In the genomic region with DNA sequence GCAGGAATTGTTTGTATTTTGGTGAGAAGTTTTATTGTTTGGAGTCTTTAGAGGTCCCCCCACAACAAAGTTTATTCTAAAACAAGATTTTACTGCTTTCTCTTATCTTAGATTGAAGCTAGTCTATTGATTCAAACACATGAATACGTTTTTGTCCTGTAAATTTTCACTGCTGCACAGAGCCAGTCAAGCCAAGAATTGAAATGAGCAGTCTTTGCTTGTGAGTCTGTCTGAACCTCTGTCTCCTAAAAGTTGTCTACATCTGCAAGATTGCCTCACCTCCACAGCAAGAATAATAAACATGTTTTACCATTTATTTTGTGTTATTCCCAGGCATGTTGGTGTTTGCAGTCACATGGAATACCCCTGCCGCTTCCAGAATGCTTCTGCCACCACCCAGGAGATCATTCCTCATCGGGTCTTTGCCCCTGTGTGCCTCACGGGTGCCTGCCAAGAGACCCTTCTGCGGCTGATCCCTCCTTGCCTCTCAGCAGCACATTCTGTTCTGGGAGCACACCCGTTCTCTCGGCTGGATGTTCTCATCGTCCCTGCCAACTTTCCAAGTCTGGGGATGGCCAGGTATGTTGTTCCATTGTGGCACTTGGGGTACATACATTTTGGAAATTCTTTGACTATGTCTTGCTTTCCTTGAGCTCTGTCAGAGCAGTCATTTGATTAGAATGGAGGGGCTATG, we compare ENCODE assay signal across 14 cellular contexts.
DNase-seq lines count a peak whose midpoint lies in the region; ATAC-seq, FAIRE-seq and TF ChIP-seq lines count a peak whose summit lies in the region.
"Had no signal": no experiment of that assay in that cellular context is flagged by ENCODE, and none has a peak within 500 bp of the region (broad histone marks: within the 10 kb centered on the region; RNA-seq: fewer than 3 reads in every experiment).

No MANE protein-coding gene starts in this region.

- RAD21 ChIA-PET in HCT116 (lab: Charles Lee; ENCODE audit: low non-redundant PET in 1 of 2, low total read pairs in 2 of 2, uncharacterized antibody in 2 of 2, unreplicated experiment in 2 of 2): no interaction called here

- no peak for TF ChIP-seq POLR2A in HCT116 (IDR thresholded peaks at IDR 0.05; ENCODE audit: borderline replicate concordance, extremely low read depth, insufficient read depth, insufficient read length)
- TF ChIP-seq POLR2A in stomach (IDR thresholded peaks at IDR 0.05): no peak

- no peak for DNase-seq in HCT116 (ENCODE audit: low read depth, low spot score)
- peak; percentile 63 for DNase-seq in astrocyte (ENCODE audit: low read depth)
- DNase-seq in keratinocyte (ENCODE audit: low read depth, low spot score): no peak
- DNase-seq in stomach: no peak
- no peak for DNase-seq in stimulated activated naive CD4-positive, alpha-beta T cell treated with Interleukin-2 at 50 U/mL for 16 hours (lab: John Stamatoyannopoulos, UW)
- no peak for DNase-seq in stimulated activated CD4-positive, alpha-beta T cell treated with anti-CD3 and anti-CD28 coated beads, Interleukin-4, amount 100 ng/mL, for 1 hour
- no peak for DNase-seq in COLO668 (lab: John Stamatoyannopoulos, UW; ENCODE audit: unreplicated experiment)
- DNase-seq: mucosa of descending colon; stimulated activated CD4-positive, alpha-beta T cell treated with anti-CD3 and anti-CD28 coated beads, Interleukin-15, amount 100 ng/mL, for 24 hours had no signal

- H3K9me2 ChIP-seq in HCT116 (ENCODE audit: insufficient read depth): no peaks in the 10 kb centered on the region

- peak overlapping the region; percentile 66 for H3K4me3 Mint-ChIP-seq in astrocyte (ENCODE audit: unreplicated experiment)
- H3K4me3 Mint-ChIP-seq: activated T-helper 1 cell treated with anti-CD3 and anti-CD28 coated beads, Interleukin-12 subunit alpha, Interleukin-12 subunit beta, Interleukin-2, Interleukin-4 antibody, amounts not matched to agents 30 ng/mL and 10 ng/mL and 1 ng/mL, durations not matched to agents 14 hours and 24 hours and 36 hours; central memory CD8-positive, alpha-beta T cell had no signal

- BruUV-seq in HCT116 (replicated peaks; lab: Mats Ljungman, UMichigan): no TSS peak

- no peak for FAIRE-seq in astrocyte (lab: Jason Lieb, UNC)
- no peak for FAIRE-seq in keratinocyte (lab: Jason Lieb, UNC)
- FAIRE-seq: G401.6 had no signal

- H3K9ac ChIP-seq in HCT116 (ENCODE audit: low read length) (no peak overlapping the region), astrocyte (ENCODE audit: low read length) (peak overlapping the region; percentile 65), keratinocyte (ENCODE audit: control insufficient read depth, extremely low read depth, insufficient read depth, low read length) (peak overlapping the region; percentile 39)
- H3K9ac ChIP-seq: BLaER1 had no signal

- no peaks in the 10 kb centered on the region for H4K20me1 ChIP-seq in HCT116 (ENCODE audit: insufficient read depth)
- no peaks in the 10 kb centered on the region for H4K20me1 ChIP-seq in astrocyte (ENCODE audit: insufficient read depth, low read length)
- no peaks in the 10 kb centered on the region for H4K20me1 ChIP-seq in keratinocyte (ENCODE audit: control insufficient read depth, extremely low read depth, insufficient read depth, low read length)
- H4K20me1 ChIP-seq: BLaER1 had no signal

- intact Hi-C loops in HCT116 (cut with micrococcal nuclease): no loop called here
- intact Hi-C loops in stomach (cut with DNase I; ENCODE audit: low total_unique reads): no loop called here

- no peak for ATAC-seq in HCT116
- no peak for ATAC-seq in GM19035 (IDR thresholded peaks at IDR 0.05; ENCODE audit: unreplicated experiment)

- H3K9me3 ChIP-seq in HCT116 (ENCODE audit: control insufficient read depth in 1 of 2, insufficient read depth in 1 of 2, low read depth in 1 of 2, low read length in 2 of 2): no peaks in the 10 kb centered on the region
- no peaks in the 10 kb centered on the region for H3K9me3 ChIP-seq in astrocyte (ENCODE audit: insufficient read depth, low read depth, low read length)
- no peaks in the 10 kb centered on the region for H3K9me3 ChIP-seq in keratinocyte (ENCODE audit: control insufficient read depth, low read depth, low read length)
- no peaks in the 10 kb centered on the region for H3K9me3 ChIP-seq in stomach
- H3K9me3 ChIP-seq: BLaER1, mucosa of descending colon had no signal

- peaks cover 25 to 49% of the 10 kb centered on the region in 2 experiments for H3K4me1 ChIP-seq in HCT116 (ENCODE audit: control insufficient read depth in 1 of 2, insufficient read depth in 2 of 2, low read length in 2 of 2)
- H3K4me1 ChIP-seq in astrocyte (ENCODE audit: insufficient read depth, low read length): peaks cover 45% of the 10 kb centered on the region
- peaks cover 64% of the 10 kb centered on the region for H3K4me1 ChIP-seq in keratinocyte (ENCODE audit: control insufficient read depth, extremely low read depth, insufficient read depth, low read length)
- peaks cover 8 to 46% (median 28%) of the 10 kb centered on the region in 4 donors for H3K4me1 ChIP-seq in stomach

- no peaks in the 10 kb centered on the region for H3K9me1 ChIP-seq in keratinocyte (ENCODE audit: control insufficient read depth, extremely low read depth, insufficient read depth, low read length)

- H3K79me2 ChIP-seq in HCT116 (ENCODE audit: insufficient read depth, low read length) (no peaks in the 10 kb centered on the region), astrocyte (ENCODE audit: insufficient read depth, low read length) (peaks cover 5% of the 10 kb centered on the region), keratinocyte (ENCODE audit: control insufficient read depth, insufficient read depth, low read length) (no peaks in the 10 kb centered on the region)

- no peak for TF ChIP-seq EP300 in stomach (IDR thresholded peaks at IDR 0.05)

- H3K27me3 ChIP-seq in HCT116 (ENCODE audit: insufficient read depth, low read length) (no peaks in the 10 kb centered on the region), astrocyte (ENCODE audit: insufficient read depth, low read length) (no peaks in the 10 kb centered on the region), keratinocyte (ENCODE audit: control insufficient read depth, extremely low read depth, insufficient read depth, low read length) (no peaks in the 10 kb centered on the region), stomach (no peaks in the 10 kb centered on the region)
- H3K27me3 ChIP-seq: BLaER1 had no signal

- POLR2A ChIA-PET in HCT116 (lab: Charles Lee): no interaction called here

- H3K4me3 ChIP-seq in HCT116 (replicated peaks in 1 of 2; ENCODE audit: low read depth in 1 of 2, low read length in 2 of 2) (no peak overlapping the region), astrocyte (ENCODE audit: insufficient read depth, low read depth, low read length) (no peak overlapping the region), keratinocyte (ENCODE audit: control insufficient read depth in 2 of 3, extremely low read depth in 1 of 3, insufficient read depth in 2 of 3, low read depth in 1 of 3, low read length in 3 of 3) (peak overlapping the region in 1 of 3 experiments; percentile 52), stomach (no peak overlapping the region)
- H3K4me3 ChIP-seq: BLaER1, mucosa of descending colon had no signal

- no peak overlapping the region for H2AFZ ChIP-seq in HCT116 (ENCODE audit: low read depth, low read length, poor library complexity, severe bottlenecking)
- H2AFZ ChIP-seq in astrocyte (ENCODE audit: low read depth, low read length): no peak overlapping the region
- H2AFZ ChIP-seq in keratinocyte (ENCODE audit: control insufficient read depth, low read length): peak overlapping the region; percentile 7

- no peak for TF ChIP-seq RAD21 in HCT116 (IDR thresholded peaks at IDR 0.05; ENCODE audit: low read depth)

- H3K9me3 Mint-ChIP-seq in astrocyte (ENCODE audit: unreplicated experiment): no peaks in the 10 kb centered on the region
- H3K9me3 Mint-ChIP-seq: activated T-helper 1 cell treated with anti-CD3 and anti-CD28 coated beads, Interleukin-12 subunit alpha, Interleukin-12 subunit beta, Interleukin-2, Interleukin-4 antibody, amounts not matched to agents 30 ng/mL and 10 ng/mL and 1 ng/mL, durations not matched to agents 14 hours and 24 hours and 36 hours; central memory CD8-positive, alpha-beta T cell had no signal

- no peak for TF ChIP-seq CTCF in HCT116 (IDR thresholded peaks at IDR 0.05 in 2 of 3, conservative IDR thresholded peaks at IDR 0.05 in 1 of 3; ENCODE audit: borderline replicate concordance in 1 of 3, insufficient read depth in 1 of 3, low read depth in 2 of 3, low read length in 2 of 3)
- no peak for TF ChIP-seq CTCF in astrocyte (IDR thresholded peaks at IDR 0.05; ENCODE audit: insufficient read depth, low read depth, low read length)
- no peak for TF ChIP-seq CTCF in keratinocyte (optimal IDR thresholded peaks at IDR 0.05 in 1 of 3, IDR thresholded peaks at IDR 0.05 in 1 of 3, conservative IDR thresholded peaks at IDR 0.05 in 1 of 3; ENCODE audit: extremely low read depth in 1 of 3, insufficient read depth in 2 of 3, low read length in 3 of 3)
- no peak for TF ChIP-seq CTCF in stomach (IDR thresholded peaks at IDR 0.05)

- no peaks in the 10 kb centered on the region for H3K36me3 Mint-ChIP-seq in astrocyte (ENCODE audit: low read depth, unreplicated experiment)

- no peaks in the 10 kb centered on the region for H3K27me3 Mint-ChIP-seq in astrocyte (ENCODE audit: low read depth, unreplicated experiment)
- H3K27me3 Mint-ChIP-seq: central memory CD8-positive, alpha-beta T cell had no signal

- H3K27ac ChIP-seq in HCT116 (ENCODE audit: low read depth, low read length) (no peak overlapping the region; the same call in 1 of the 2 replicates), astrocyte (ENCODE audit: low read depth, low read length) (peak overlapping the region; percentile 80), keratinocyte (ENCODE audit: control insufficient read depth, insufficient read depth, low read length) (peak overlapping the region; percentile 85), stomach (peak overlapping the region in 4 of 5 donors; percentile 55 to 62 (median 62))
- H3K27ac ChIP-seq: BLaER1 had no signal

- dilution Hi-C loops in keratinocyte (cut with MboI; ENCODE audit: extremely low pct_ligation_motif_present, low sequenced_read_pairs): no loop called here

- H3K36me3 ChIP-seq in HCT116 (ENCODE audit: control insufficient read depth in 1 of 2, insufficient read depth in 2 of 2, low read length in 2 of 2) (peaks cover 0 to 7% of the 10 kb centered on the region in 2 experiments; a peak in 1 of 4 replicates), astrocyte (ENCODE audit: insufficient read depth, low read length) (no peaks in the 10 kb centered on the region), keratinocyte (ENCODE audit: control insufficient read depth in 2 of 2, extremely low read depth in 1 of 2, insufficient read depth in 2 of 2, low read length in 2 of 2) (peaks cover 2 to 9% of the 10 kb centered on the region in 2 experiments), stomach (peaks cover 5 to 11% (median 7%) of the 10 kb centered on the region in 4 donors)

- peak overlapping the region; percentile 33; the same call in 1 of the 2 replicates for H3K4me2 ChIP-seq in HCT116 (ENCODE audit: low read length)
- peak overlapping the region; percentile 61 for H3K4me2 ChIP-seq in astrocyte (ENCODE audit: low read length)
- H3K4me2 ChIP-seq in keratinocyte (ENCODE audit: control insufficient read depth, extremely low read depth, insufficient read depth, low read depth, low read length): peak overlapping the region; percentile 82
- H3K4me2 ChIP-seq: BLaER1 had no signal

- CTCF ChIA-PET in HCT116 (lab: Charles Lee): no interaction called here

- H3K27ac Mint-ChIP-seq in astrocyte (ENCODE audit: unreplicated experiment): peak overlapping the region; percentile 99
- H3K27ac Mint-ChIP-seq: activated T-helper 1 cell treated with anti-CD3 and anti-CD28 coated beads, Interleukin-12 subunit alpha, Interleukin-12 subunit beta, Interleukin-2, Interleukin-4 antibody, amounts not matched to agents 30 ng/mL and 10 ng/mL and 1 ng/mL, durations not matched to agents 14 hours and 24 hours and 36 hours had no signal

- 78 to 87% (median 83%) methylated on average over 8 of the region's 8 CpGs for WGBS in stomach, 5 donors

- peaks cover 73% of the 10 kb centered on the region for H3K4me1 Mint-ChIP-seq in astrocyte (ENCODE audit: low read depth, unreplicated experiment)
